ENCODE assay signal across 1 cellular context in the genomic region with DNA sequence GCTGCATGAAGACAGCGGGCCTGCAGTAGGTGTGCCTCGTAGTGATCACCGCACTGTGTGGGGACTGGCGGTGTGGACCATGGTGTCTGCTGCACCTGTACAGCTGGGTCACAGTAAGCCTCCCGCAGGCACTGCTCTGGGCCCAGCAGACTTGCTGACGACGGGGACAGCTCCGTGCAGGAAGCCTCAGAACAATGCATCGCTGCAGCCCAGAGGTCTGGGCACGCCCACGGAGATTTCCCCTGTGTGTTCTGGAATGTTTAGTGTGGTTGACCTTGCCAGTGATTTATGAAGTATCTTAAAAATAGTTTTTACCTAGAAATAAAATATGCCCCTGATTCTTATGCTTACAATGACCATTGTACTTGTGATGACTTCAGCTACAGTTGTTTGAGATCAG.
TF ChIP-seq lines count a peak whose summit lies in the region.

No MANE protein-coding gene starts in this region.

TF ChIP-seq in GM23338, 12 proteins besides CTCF, POLR2A, EP300 and RAD21 (continued from another document):
- TF ChIP-seq STAT1 (IDR thresholded peaks at IDR 0.05; ENCODE audit: unreplicated experiment) (no peak), EZH2phosphoT487 (IDR thresholded peaks at IDR 0.05; ENCODE audit: unreplicated experiment) (no peak), NANOG (IDR thresholded peaks at IDR 0.05; ENCODE audit: borderline replicate concordance) (no peak), POLR2AphosphoS5 (IDR thresholded peaks at IDR 0.05; ENCODE audit: low read depth) (no peak), ZNF114 (CRISPR knock-in tag; IDR thresholded peaks at IDR 0.05) (no peak), JUNB (IDR thresholded peaks at IDR 0.05; ENCODE audit: unreplicated experiment) (no peak), ZNF331 (CRISPR knock-in tag; IDR thresholded peaks at IDR 0.05; ENCODE audit: low read depth) (no peak), CREB1 (CRISPR knock-in tag; IDR thresholded peaks at IDR 0.05; ENCODE audit: low read depth) (no peak)
- TF ChIP-seq, protein P1, sequence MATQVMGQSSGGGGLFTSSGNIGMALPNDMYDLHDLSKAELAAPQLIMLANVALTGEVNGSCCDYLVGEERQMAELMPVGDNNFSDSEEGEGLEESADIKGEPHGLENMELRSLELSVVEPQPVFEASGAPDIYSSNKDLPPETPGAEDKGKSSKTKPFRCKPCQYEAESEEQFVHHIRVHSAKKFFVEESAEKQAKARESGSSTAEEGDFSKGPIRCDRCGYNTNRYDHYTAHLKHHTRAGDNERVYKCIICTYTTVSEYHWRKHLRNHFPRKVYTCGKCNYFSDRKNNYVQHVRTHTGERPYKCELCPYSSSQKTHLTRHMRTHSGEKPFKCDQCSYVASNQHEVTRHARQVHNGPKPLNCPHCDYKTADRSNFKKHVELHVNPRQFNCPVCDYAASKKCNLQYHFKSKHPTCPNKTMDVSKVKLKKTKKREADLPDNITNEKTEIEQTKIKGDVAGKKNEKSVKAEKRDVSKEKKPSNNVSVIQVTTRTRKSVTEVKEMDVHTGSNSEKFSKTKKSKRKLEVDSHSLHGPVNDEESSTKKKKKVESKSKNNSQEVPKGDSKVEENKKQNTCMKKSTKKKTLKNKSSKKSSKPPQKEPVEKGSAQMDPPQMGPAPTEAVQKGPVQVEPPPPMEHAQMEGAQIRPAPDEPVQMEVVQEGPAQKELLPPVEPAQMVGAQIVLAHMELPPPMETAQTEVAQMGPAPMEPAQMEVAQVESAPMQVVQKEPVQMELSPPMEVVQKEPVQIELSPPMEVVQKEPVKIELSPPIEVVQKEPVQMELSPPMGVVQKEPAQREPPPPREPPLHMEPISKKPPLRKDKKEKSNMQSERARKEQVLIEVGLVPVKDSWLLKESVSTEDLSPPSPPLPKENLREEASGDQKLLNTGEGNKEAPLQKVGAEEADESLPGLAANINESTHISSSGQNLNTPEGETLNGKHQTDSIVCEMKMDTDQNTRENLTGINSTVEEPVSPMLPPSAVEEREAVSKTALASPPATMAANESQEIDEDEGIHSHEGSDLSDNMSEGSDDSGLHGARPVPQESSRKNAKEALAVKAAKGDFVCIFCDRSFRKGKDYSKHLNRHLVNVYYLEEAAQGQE (IDR thresholded peaks at IDR 0.05; ENCODE audit: unreplicated experiment), result no peak
- TF ChIP-seq, protein P2, sequence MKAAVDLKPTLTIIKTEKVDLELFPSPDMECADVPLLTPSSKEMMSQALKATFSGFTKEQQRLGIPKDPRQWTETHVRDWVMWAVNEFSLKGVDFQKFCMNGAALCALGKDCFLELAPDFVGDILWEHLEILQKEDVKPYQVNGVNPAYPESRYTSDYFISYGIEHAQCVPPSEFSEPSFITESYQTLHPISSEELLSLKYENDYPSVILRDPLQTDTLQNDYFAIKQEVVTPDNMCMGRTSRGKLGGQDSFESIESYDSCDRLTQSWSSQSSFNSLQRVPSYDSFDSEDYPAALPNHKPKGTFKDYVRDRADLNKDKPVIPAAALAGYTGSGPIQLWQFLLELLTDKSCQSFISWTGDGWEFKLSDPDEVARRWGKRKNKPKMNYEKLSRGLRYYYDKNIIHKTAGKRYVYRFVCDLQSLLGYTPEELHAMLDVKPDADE (IDR thresholded peaks at IDR 0.05), result no peak
